ENCODE assay signal across 8 cellular contexts in genomic region chr20:32358632-32358882, GRCh38. TPM values are rescaled to one million over a fixed set of nuclear protein-coding genes. Genes with fewer than 3 reads are reported as not detected.
DNase-seq lines count a peak whose midpoint lies in the region; ATAC-seq and TF ChIP-seq lines count a peak whose summit lies in the region.

No MANE protein-coding gene starts in this region.

- POLR2A ChIA-PET in Caco-2 (lab: Charles Lee) (interaction anchor here (0.5 to 1.3 kb wide), 9 partner anchors 12 to 131 kb away, joined by 3 to 9 read pairs (median 4); no protein-coding TSS in a partner anchor), OCI-LY7 (lab: Charles Lee) (interaction anchor here (0.7 to 2.1 kb wide), 6 partner anchors 10 to 239 kb away, joined by 3 to 11 read pairs (median 4); no protein-coding TSS in a partner anchor)

- H3K27ac ChIP-seq in OCI-LY7 (ENCODE audit: low read depth, low read length, poor library complexity, severe bottlenecking), result peak overlapping the region; percentile 75
- peak overlapping the region; percentile 99 for H3K27ac ChIP-seq in esophagus (ENCODE audit: low read depth in 2 of 2, low read length in 1 of 2)
- H3K27ac ChIP-seq in prostate gland, result peak overlapping the region; percentile 97

- TF ChIP-seq CTCF in Caco-2 (IDR thresholded peaks at IDR 0.05; ENCODE audit: insufficient read depth in 1 of 2, low read depth in 1 of 2, low read length in 1 of 2, severe bottlenecking in 1 of 2, unreplicated experiment in 1 of 2) (no peak), OCI-LY7 (conservative IDR thresholded peaks at IDR 0.05; ENCODE audit: low read length) (no peak), prostate gland (IDR thresholded peaks at IDR 0.05) (no peak)

- no peak for DNase-seq in Caco-2
- no peak for DNase-seq in OCI-LY7 (ENCODE audit: low spot score)
- DNase-seq in prostate gland (ENCODE audit: low spot score), result no peak
- DNase-seq in putamen (ENCODE audit: low spot score), result no peak
- DNase-seq in SKM-1 (lab: John Stamatoyannopoulos, UW; ENCODE audit: unreplicated experiment), result no peak
- no peak for DNase-seq in T-helper 2 cell

- H3K9me3 ChIP-seq in Caco-2 (no peaks in the 10 kb centered on the region), OCI-LY7 (ENCODE audit: low read length) (no peaks in the 10 kb centered on the region), esophagus (ENCODE audit: control insufficient read depth in 2 of 2, insufficient read depth in 1 of 2, low read depth in 1 of 2, low read length in 1 of 2) (no peaks in the 10 kb centered on the region), prostate gland (no peaks in the 10 kb centered on the region)

- BruUV-seq in Caco-2 (replicated peaks; lab: Mats Ljungman, UMichigan) (no TSS peak), OCI-LY7 (replicated peaks; lab: Mats Ljungman, UMichigan) (no TSS peak)

- H3K27me3 Mint-ChIP-seq in Caco-2 (ENCODE audit: insufficient read depth, unreplicated experiment), result no peaks in the 10 kb centered on the region

- H3K36me3 Mint-ChIP-seq in Caco-2 (ENCODE audit: insufficient read depth, unreplicated experiment), result peaks cover 33% of the 10 kb centered on the region

- intact Hi-C loops in Caco-2 (cut with micrococcal nuclease; ENCODE audit: unreplicated experiment) (loop anchor here (1.0 to 5.0 kb wide), 7 partner anchors 16 to 116 kb away; no protein-coding TSS in a partner anchor), OCI-LY7 (cut with micrococcal nuclease; ENCODE audit: unreplicated experiment) (loop anchor here (2.0 kb wide), 1 partner anchor 74 kb away; no protein-coding TSS in a partner anchor), prostate gland (cut with DNase I) (loop anchor here (2.0 kb wide), 1 partner anchor 124 kb away; no protein-coding TSS in a partner anchor)

- H2AFZ ChIP-seq in OCI-LY7 (ENCODE audit: low read length), result no peak overlapping the region

- peak overlapping the region; percentile 82 for H3K4me2 ChIP-seq in OCI-LY7 (ENCODE audit: low read length)

- H3K4me1 ChIP-seq in Caco-2, result peaks cover 57% of the 10 kb centered on the region
- peaks cover 68% of the 10 kb centered on the region for H3K4me1 ChIP-seq in OCI-LY7 (ENCODE audit: insufficient read depth, low read length, poor library complexity, severe bottlenecking)
- H3K4me1 ChIP-seq in esophagus (ENCODE audit: control insufficient read depth in 2 of 2, insufficient read depth in 2 of 2, low read length in 1 of 2), result no peaks in the 10 kb centered on the region
- peaks cover 4% of the 10 kb centered on the region for H3K4me1 ChIP-seq in prostate gland (replicated peaks)

- no peak for ATAC-seq in HG03045 (IDR thresholded peaks at IDR 0.05; ENCODE audit: unreplicated experiment)

- 0 to 1% methylated on average over 19 to 35 of the region's 35 CpGs for WGBS in esophagus, 2 donors
- 0% methylated on average over 10 of the region's 35 CpGs for WGBS in prostate gland

- H3K27ac Mint-ChIP-seq in Caco-2 (ENCODE audit: unreplicated experiment), result peak overlapping the region; percentile 95

- H3K9me2 ChIP-seq in OCI-LY7 (ENCODE audit: insufficient read depth, low read length), result no peaks in the 10 kb centered on the region

- H3K4me3 ChIP-seq in Caco-2 (ENCODE audit: low read depth, low read length) (peak overlapping the region; percentile 93), OCI-LY7 (ENCODE audit: low read depth, low read length, poor library complexity, severe bottlenecking) (peak overlapping the region; percentile 87), esophagus (ENCODE audit: low read depth in 1 of 2, low read length in 2 of 2) (peak overlapping the region; percentile 86 to 88), prostate gland (peak overlapping the region; percentile 73 to 80)

- H3K4me3 Mint-ChIP-seq in Caco-2 (ENCODE audit: unreplicated experiment), result peak overlapping the region; percentile 77

- no peak for TF ChIP-seq POLR2A in prostate gland (IDR thresholded peaks at IDR 0.05)

- peaks cover 43% of the 10 kb centered on the region for H3K4me1 Mint-ChIP-seq in Caco-2 (ENCODE audit: low read depth, unreplicated experiment)

- peaks cover 58% of the 10 kb centered on the region for H3K79me2 ChIP-seq in OCI-LY7 (ENCODE audit: insufficient read depth, low read depth, low read length)

- no peaks in the 10 kb centered on the region for H3K9me3 Mint-ChIP-seq in Caco-2 (ENCODE audit: unreplicated experiment)

- CTCF ChIA-PET in Caco-2 (lab: Charles Lee) (interaction anchor here (0.6 to 1.0 kb wide), 4 partner anchors 14 to 942 kb away, joined by 3 to 8 read pairs (median 4); no protein-coding TSS in a partner anchor), OCI-LY7 (lab: Charles Lee; ENCODE audit: unreplicated experiment) (interaction anchor here (0.6 kb wide), 2 partner anchors 68 to 789 kb away, joined by 4 to 5 read pairs; no protein-coding TSS in a partner anchor)

- no peaks in the 10 kb centered on the region for H3K27me3 ChIP-seq in Caco-2 (replicated peaks; ENCODE audit: control insufficient read depth, insufficient read depth, low read length)
- no peaks in the 10 kb centered on the region for H3K27me3 ChIP-seq in esophagus (ENCODE audit: control insufficient read depth in 1 of 2, insufficient read depth in 2 of 2, low read length in 2 of 2)
- H3K27me3 ChIP-seq in prostate gland (replicated peaks; ENCODE audit: insufficient read depth), result no peaks in the 10 kb centered on the region

- H4K20me1 ChIP-seq in OCI-LY7 (ENCODE audit: insufficient read depth, low read length), result peaks cover 19% of the 10 kb centered on the region

- H3K36me3 ChIP-seq in Caco-2 (ENCODE audit: control insufficient read depth, insufficient read depth, low read length) (no peaks in the 10 kb centered on the region), OCI-LY7 (ENCODE audit: insufficient read depth, low read length) (peaks cover 31% of the 10 kb centered on the region), esophagus (ENCODE audit: control insufficient read depth in 2 of 2, insufficient read depth in 2 of 2, low read length in 1 of 2) (no peaks in the 10 kb centered on the region), prostate gland (no peaks in the 10 kb centered on the region)

RNA-seq across cellular contexts. Expression of gene ASXL1, which starts 0.4 kb away (rescaled TPM):
- 226 and 233 TPM in 2 replicates for total RNA-seq in Caco-2 (2022)
- total RNA-seq in OCI-LY7 (2014; rRNA removed; shearing (Covaris generic)), result 81.5 and 84.7 TPM in 2 replicates
- total RNA-seq in OCI-LY7 (2022), result 111 and 122 TPM in 2 replicates
- polyA plus RNA-seq in esophagus, result 10 to 100 TPM; 13.3 to 19.7 TPM
- 100 to 1,000 TPM in 1 of 2 donors, 10 to 100 TPM in 1; 30.4 to 106 TPM for total RNA-seq in prostate gland
